Comparison of ENCODE assay signal across 27 cellular contexts in genomic region chr4:169379688-169380087, GRCh38.
"Had no signal": no experiment of that assay in that cellular context is flagged by ENCODE, and none has a peak within 500 bp of the region (broad histone marks: within the 10 kb centered on the region; RNA-seq: fewer than 3 reads in every experiment).

No MANE protein-coding gene starts in this region.

- FAIRE-seq: urothelium cell line had no signal

- H3K27ac ChIP-seq: stomach, suprapubic skin, testis, thoracic aorta, thyroid gland, tibial artery, tibial nerve, transverse colon, upper lobe of left lung, upper lobe of right lung, uterus, vagina had no signal

- ATAC-seq: stimulated activated effector memory CD8-positive, alpha-beta T cell treated with anti-CD3 and anti-CD28 coated beads, Interleukin-12 subunit alpha, Interleukin-12 subunit beta, amount 100 ng/mL, for 72 hours; stimulated activated memory B cell treated with anti-CD40 and anti-IgM and Interleukin-4, amounts not matched to agents 10 μg/mL and 1 μg/mL and 100 μg/mL, for 72 hours; stimulated activated naive B cell treated with anti-CD40 and anti-IgM and Interleukin-4, amounts not matched to agents 10 μg/mL and 1 μg/mL and 100 μg/mL, for 72 hours; stimulated activated naive CD8-positive, alpha-beta T cell treated with anti-CD3 and anti-CD28 coated beads, Interleukin-15, amount 100 ng/mL, for 72 hours; stimulated activated naive CD8-positive, alpha-beta T cell treated with anti-CD3 and anti-CD28 coated beads, Interleukin-15, Interleukin-2, amounts not matched to agents 100 U/mL and 50 U/mL, for 24 hours; upper lobe of right lung had no signal

- H3K4me1 ChIP-seq: stomach, suprapubic skin, testis, thyroid gland, tibial artery, tibial nerve, transverse colon, upper lobe of left lung, upper lobe of right lung, uterus, vagina had no signal

- H3K36me3 ChIP-seq: stomach, suprapubic skin, thoracic aorta, thyroid gland, tibial artery, tibial nerve, transverse colon, upper lobe of left lung, upper lobe of right lung, uterus, vagina had no signal

- H3K27me3 ChIP-seq: stomach, suprapubic skin, testis, thyroid gland, tibial artery, tibial nerve, transverse colon, upper lobe of left lung, upper lobe of right lung, uterus, vagina had no signal

- H3K9me3 ChIP-seq: testis, thyroid gland had no signal

- H3K4me3 ChIP-seq: stomach, suprapubic skin, testis, thoracic aorta, thyroid gland, tibial artery, tibial nerve, transverse colon, upper lobe of left lung, upper lobe of right lung, uterus, vagina had no signal

- DNase-seq: stimulated activated CD4-positive, alpha-beta T cell treated with anti-CD3 and anti-CD28 coated beads, Interleukin-2, amount 100 ng/mL, for 48 hours; stimulated activated CD4-positive, alpha-beta T cell treated with anti-CD3 and anti-CD28 coated beads, Interleukin-4, amount 100 ng/mL, for 1 hour; stimulated activated CD4-positive, alpha-beta T cell treated with anti-CD3 and anti-CD28 coated beads, Interleukin-4, amount 100 ng/mL, for 24 hours; stimulated activated CD4-positive, alpha-beta T cell treated with anti-CD3 and anti-CD28 coated beads, Interleukin-4, amount 100 ng/mL, for 4 hours; stimulated activated CD8-positive, alpha-beta memory T cell treated with anti-CD3 and anti-CD28 coated beads, Interleukin-4, amount 100 ng/mL, for 48 hours; stimulated activated naive B cell treated with anti-CD40 and anti-IgM and Interleukin-4, amounts not matched to agents 10 μg/mL and 1 μg/mL and 100 μg/mL, for 72 hours; stimulated activated naive CD4-positive, alpha-beta T cell; stimulated activated naive CD4-positive, alpha-beta T cell treated with Interleukin-2 at 50 U/mL for 16 hours; stimulated activated naive CD8-positive, alpha-beta T cell treated with anti-CD3 and anti-CD28 coated beads, Interleukin-15, amount 100 ng/mL, for 72 hours; stimulated activated naive CD8-positive, alpha-beta T cell treated with anti-CD3 and anti-CD28 coated beads, Interleukin-15, Interleukin-2, amounts not matched to agents 100 U/mL and 50 U/mL, for 24 hours; stomach; substantia nigra; testis; thyroid gland; tibial artery; transverse colon; trophoblast cell; upper lobe of left lung; upper lobe of right lung; uterus had no signal
